ENCODE assay signal across 1 cellular context in the genomic region with DNA sequence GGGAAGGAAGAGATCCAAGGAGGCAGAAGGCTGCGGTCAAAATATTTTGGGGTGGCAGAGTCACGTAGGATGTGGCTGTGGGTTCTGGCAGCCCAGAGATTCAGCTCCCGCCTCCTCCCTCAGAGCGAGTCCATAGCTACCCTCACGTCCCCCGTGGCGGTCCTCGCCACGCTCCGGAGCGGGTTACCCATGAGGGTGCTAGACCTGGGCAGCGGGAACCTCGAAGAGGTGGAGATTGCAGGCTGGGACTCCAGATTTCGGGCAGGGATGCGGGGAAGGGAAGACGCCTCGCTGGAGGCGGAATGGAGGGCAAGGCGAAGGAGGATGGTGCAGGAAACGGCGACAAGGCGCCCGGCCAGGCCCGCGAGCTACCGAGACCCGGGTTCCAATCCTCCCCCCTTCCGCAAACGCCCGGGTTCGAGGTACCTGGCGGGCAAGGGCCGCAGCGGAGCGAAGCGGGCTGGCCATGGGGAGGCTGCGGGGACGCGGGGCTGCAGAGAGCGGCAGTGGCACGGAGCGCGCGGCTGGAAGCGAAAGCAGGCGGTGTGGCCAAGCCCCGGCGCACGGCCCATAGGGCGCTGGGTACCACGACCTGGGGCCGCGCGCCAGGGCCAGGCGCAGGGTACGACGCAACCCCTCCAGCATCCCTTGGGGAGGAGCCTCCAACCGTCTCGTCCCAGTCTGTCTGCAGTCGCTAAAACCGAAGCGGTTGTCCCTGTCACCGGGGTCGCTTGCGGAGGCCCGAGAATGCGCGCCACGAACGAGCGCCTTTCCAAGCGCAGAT.
A peak's percentile ranks its signal among the peaks of the same experiment; 100 is the strongest.
TF ChIP-seq lines count a peak whose summit lies in the region.

No MANE protein-coding gene starts in this region.

TF ChIP-seq in GM12878, 131 proteins besides CTCF, POLR2A, EP300 and RAD21 (continued from another document and continues in another):
- no peak for TF ChIP-seq SREBF1 (IDR thresholded peaks at IDR 0.05; ENCODE audit: low read length)
- 0 out of 2 replicates have a peak, but pooled peaks have one; percentile 67 for TF ChIP-seq HDAC2 (IDR thresholded peaks at IDR 0.05)
- TF ChIP-seq, protein P1, sequence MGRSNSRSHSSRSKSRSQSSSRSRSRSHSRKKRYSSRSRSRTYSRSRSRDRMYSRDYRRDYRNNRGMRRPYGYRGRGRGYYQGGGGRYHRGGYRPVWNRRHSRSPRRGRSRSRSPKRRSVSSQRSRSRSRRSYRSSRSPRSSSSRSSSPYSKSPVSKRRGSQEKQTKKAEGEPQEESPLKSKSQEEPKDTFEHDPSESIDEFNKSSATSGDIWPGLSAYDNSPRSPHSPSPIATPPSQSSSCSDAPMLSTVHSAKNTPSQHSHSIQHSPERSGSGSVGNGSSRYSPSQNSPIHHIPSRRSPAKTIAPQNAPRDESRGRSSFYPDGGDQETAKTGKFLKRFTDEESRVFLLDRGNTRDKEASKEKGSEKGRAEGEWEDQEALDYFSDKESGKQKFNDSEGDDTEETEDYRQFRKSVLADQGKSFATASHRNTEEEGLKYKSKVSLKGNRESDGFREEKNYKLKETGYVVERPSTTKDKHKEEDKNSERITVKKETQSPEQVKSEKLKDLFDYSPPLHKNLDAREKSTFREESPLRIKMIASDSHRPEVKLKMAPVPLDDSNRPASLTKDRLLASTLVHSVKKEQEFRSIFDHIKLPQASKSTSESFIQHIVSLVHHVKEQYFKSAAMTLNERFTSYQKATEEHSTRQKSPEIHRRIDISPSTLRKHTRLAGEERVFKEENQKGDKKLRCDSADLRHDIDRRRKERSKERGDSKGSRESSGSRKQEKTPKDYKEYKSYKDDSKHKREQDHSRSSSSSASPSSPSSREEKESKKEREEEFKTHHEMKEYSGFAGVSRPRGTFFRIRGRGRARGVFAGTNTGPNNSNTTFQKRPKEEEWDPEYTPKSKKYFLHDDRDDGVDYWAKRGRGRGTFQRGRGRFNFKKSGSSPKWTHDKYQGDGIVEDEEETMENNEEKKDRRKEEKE (IDR thresholded peaks at IDR 0.05), result no peak
- TF ChIP-seq, protein P2, sequence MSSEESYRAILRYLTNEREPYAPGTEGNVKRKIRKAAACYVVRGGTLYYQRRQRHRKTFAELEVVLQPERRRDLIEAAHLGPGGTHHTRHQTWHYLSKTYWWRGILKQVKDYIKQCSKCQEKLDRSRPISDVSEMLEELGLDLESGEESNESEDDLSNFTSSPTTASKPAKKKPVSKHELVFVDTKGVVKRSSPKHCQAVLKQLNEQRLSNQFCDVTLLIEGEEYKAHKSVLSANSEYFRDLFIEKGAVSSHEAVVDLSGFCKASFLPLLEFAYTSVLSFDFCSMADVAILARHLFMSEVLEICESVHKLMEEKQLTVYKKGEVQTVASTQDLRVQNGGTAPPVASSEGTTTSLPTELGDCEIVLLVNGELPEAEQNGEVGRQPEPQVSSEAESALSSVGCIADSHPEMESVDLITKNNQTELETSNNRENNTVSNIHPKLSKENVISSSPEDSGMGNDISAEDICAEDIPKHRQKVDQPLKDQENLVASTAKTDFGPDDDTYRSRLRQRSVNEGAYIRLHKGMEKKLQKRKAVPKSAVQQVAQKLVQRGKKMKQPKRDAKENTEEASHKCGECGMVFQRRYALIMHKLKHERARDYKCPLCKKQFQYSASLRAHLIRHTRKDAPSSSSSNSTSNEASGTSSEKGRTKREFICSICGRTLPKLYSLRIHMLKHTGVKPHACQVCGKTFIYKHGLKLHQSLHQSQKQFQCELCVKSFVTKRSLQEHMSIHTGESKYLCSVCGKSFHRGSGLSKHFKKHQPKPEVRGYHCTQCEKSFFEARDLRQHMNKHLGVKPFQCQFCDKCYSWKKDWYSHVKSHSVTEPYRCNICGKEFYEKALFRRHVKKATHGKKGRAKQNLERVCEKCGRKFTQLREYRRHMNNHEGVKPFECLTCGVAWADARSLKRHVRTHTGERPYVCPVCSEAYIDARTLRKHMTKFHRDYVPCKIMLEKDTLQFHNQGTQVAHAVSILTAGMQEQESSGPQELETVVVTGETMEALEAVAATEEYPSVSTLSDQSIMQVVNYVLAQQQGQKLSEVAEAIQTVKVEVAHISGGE (CRISPR knock-in tag; IDR thresholded peaks at IDR 0.05), result no peak
- TF ChIP-seq, protein P3, sequence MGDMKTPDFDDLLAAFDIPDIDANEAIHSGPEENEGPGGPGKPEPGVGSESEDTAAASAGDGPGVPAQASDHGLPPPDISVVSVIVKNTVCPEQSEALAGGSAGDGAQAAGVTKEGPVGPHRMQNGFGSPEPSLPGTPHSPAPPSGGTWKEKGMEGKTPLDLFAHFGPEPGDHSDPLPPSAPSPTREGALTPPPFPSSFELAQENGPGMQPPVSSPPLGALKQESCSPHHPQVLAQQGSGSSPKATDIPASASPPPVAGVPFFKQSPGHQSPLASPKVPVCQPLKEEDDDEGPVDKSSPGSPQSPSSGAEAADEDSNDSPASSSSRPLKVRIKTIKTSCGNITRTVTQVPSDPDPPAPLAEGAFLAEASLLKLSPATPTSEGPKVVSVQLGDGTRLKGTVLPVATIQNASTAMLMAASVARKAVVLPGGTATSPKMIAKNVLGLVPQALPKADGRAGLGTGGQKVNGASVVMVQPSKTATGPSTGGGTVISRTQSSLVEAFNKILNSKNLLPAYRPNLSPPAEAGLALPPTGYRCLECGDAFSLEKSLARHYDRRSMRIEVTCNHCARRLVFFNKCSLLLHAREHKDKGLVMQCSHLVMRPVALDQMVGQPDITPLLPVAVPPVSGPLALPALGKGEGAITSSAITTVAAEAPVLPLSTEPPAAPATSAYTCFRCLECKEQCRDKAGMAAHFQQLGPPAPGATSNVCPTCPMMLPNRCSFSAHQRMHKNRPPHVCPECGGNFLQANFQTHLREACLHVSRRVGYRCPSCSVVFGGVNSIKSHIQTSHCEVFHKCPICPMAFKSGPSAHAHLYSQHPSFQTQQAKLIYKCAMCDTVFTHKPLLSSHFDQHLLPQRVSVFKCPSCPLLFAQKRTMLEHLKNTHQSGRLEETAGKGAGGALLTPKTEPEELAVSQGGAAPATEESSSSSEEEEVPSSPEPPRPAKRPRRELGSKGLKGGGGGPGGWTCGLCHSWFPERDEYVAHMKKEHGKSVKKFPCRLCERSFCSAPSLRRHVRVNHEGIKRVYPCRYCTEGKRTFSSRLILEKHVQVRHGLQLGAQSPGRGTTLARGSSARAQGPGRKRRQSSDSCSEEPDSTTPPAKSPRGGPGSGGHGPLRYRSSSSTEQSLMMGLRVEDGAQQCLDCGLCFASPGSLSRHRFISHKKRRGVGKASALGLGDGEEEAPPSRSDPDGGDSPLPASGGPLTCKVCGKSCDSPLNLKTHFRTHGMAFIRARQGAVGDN (IDR thresholded peaks at IDR 0.05), result no peak
- TF ChIP-seq, protein P4, sequence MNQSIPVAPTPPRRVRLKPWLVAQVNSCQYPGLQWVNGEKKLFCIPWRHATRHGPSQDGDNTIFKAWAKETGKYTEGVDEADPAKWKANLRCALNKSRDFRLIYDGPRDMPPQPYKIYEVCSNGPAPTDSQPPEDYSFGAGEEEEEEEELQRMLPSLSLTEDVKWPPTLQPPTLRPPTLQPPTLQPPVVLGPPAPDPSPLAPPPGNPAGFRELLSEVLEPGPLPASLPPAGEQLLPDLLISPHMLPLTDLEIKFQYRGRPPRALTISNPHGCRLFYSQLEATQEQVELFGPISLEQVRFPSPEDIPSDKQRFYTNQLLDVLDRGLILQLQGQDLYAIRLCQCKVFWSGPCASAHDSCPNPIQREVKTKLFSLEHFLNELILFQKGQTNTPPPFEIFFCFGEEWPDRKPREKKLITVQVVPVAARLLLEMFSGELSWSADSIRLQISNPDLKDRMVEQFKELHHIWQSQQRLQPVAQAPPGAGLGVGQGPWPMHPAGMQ (IDR thresholded peaks at IDR 0.05; ENCODE audit: borderline replicate concordance), result no peak
- TF ChIP-seq, protein P5, sequence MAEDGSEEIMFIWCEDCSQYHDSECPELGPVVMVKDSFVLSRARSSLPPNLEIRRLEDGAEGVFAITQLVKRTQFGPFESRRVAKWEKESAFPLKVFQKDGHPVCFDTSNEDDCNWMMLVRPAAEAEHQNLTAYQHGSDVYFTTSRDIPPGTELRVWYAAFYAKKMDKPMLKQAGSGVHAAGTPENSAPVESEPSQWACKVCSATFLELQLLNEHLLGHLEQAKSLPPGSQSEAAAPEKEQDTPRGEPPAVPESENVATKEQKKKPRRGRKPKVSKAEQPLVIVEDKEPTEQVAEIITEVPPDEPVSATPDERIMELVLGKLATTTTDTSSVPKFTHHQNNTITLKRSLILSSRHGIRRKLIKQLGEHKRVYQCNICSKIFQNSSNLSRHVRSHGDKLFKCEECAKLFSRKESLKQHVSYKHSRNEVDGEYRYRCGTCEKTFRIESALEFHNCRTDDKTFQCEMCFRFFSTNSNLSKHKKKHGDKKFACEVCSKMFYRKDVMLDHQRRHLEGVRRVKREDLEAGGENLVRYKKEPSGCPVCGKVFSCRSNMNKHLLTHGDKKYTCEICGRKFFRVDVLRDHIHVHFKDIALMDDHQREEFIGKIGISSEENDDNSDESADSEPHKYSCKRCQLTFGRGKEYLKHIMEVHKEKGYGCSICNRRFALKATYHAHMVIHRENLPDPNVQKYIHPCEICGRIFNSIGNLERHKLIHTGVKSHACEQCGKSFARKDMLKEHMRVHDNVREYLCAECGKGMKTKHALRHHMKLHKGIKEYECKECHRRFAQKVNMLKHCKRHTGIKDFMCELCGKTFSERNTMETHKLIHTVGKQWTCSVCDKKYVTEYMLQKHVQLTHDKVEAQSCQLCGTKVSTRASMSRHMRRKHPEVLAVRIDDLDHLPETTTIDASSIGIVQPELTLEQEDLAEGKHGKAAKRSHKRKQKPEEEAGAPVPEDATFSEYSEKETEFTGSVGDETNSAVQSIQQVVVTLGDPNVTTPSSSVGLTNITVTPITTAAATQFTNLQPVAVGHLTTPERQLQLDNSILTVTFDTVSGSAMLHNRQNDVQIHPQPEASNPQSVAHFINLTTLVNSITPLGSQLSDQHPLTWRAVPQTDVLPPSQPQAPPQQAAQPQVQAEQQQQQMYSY (CRISPR knock-in tag; IDR thresholded peaks at IDR 0.05), result no peak
- TF ChIP-seq FOS (IDR thresholded peaks at IDR 0.05; ENCODE audit: borderline replicate concordance, extremely low read depth, insufficient read length), result no peak
- TF ChIP-seq, protein P6, sequence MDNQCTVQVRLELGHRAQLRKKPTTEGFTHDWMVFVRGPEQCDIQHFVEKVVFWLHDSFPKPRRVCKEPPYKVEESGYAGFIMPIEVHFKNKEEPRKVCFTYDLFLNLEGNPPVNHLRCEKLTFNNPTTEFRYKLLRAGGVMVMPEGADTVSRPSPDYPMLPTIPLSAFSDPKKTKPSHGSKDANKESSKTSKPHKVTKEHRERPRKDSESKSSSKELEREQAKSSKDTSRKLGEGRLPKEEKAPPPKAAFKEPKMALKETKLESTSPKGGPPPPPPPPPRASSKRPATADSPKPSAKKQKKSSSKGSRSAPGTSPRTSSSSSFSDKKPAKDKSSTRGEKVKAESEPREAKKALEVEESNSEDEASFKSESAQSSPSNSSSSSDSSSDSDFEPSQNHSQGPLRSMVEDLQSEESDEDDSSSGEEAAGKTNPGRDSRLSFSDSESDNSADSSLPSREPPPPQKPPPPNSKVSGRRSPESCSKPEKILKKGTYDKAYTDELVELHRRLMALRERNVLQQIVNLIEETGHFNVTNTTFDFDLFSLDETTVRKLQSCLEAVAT (IDR thresholded peaks at IDR 0.05), result no peak
- TF ChIP-seq JUND (IDR thresholded peaks at IDR 0.05; ENCODE audit: low read depth, low read length), result no peak
- no peak for TF ChIP-seq MYB (IDR thresholded peaks at IDR 0.05; ENCODE audit: borderline replicate concordance, low read depth, low read length)
- no peak for TF ChIP-seq NR2F1 (conservative IDR thresholded peaks at IDR 0.05)
- TF ChIP-seq, protein P7, sequence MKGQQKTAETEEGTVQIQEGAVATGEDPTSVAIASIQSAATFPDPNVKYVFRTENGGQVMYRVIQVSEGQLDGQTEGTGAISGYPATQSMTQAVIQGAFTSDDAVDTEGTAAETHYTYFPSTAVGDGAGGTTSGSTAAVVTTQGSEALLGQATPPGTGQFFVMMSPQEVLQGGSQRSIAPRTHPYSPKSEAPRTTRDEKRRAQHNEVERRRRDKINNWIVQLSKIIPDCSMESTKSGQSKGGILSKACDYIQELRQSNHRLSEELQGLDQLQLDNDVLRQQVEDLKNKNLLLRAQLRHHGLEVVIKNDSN (IDR thresholded peaks at IDR 0.05; ENCODE audit: borderline replicate concordance, extremely low read length, insufficient read depth, low read depth, low read length), result no peak
- TF ChIP-seq SRF (IDR thresholded peaks at IDR 0.05; ENCODE audit: low read depth in 2 of 2, low read length in 2 of 2), result no peak
- TF ChIP-seq TCF3 (IDR thresholded peaks at IDR 0.05; ENCODE audit: borderline replicate concordance, insufficient read depth, low read depth, low read length), result no peak
- TF ChIP-seq, protein P8, sequence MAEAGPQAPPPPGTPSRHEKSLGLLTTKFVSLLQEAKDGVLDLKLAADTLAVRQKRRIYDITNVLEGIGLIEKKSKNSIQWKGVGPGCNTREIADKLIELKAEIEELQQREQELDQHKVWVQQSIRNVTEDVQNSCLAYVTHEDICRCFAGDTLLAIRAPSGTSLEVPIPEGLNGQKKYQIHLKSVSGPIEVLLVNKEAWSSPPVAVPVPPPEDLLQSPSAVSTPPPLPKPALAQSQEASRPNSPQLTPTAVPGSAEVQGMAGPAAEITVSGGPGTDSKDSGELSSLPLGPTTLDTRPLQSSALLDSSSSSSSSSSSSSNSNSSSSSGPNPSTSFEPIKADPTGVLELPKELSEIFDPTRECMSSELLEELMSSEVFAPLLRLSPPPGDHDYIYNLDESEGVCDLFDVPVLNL (IDR thresholded peaks at IDR 0.05; ENCODE audit: low read depth, low read length), result no peak
- no peak for TF ChIP-seq ATF7 (IDR thresholded peaks at IDR 0.05; ENCODE audit: low read depth)
- TF ChIP-seq HSF1 (IDR thresholded peaks at IDR 0.05; ENCODE audit: low read depth, low read length), result no peak
- TF ChIP-seq, protein P9, sequence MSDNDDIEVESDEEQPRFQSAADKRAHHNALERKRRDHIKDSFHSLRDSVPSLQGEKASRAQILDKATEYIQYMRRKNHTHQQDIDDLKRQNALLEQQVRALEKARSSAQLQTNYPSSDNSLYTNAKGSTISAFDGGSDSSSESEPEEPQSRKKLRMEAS (IDR thresholded peaks at IDR 0.05; ENCODE audit: low read depth, low read length), result no peak
- no peak for TF ChIP-seq HCFC1 (IDR thresholded peaks at IDR 0.05; ENCODE audit: low read length)
- no peak for TF ChIP-seq ESRRA (IDR thresholded peaks at IDR 0.05; ENCODE audit: low read length)
- TF ChIP-seq RB1 (IDR thresholded peaks at IDR 0.05; ENCODE audit: borderline replicate concordance), result no peak
- TF ChIP-seq MXI1 (IDR thresholded peaks at IDR 0.05; ENCODE audit: low read depth, low read length), result no peak
- TF ChIP-seq FOXM1 (IDR thresholded peaks at IDR 0.05; ENCODE audit: low read depth, low read length), result no peak
- no peak for TF ChIP-seq BCL11A (IDR thresholded peaks at IDR 0.05; ENCODE audit: low read depth, low read length)
- no peak for TF ChIP-seq NFXL1 (IDR thresholded peaks at IDR 0.05; ENCODE audit: borderline replicate concordance)
- no peak for TF ChIP-seq SPI1 (IDR thresholded peaks at IDR 0.05; ENCODE audit: borderline replicate concordance, insufficient read depth, low read depth, low read length)
- no peak for TF ChIP-seq STAT3 (IDR thresholded peaks at IDR 0.05; ENCODE audit: low read depth, low read length)
- TF ChIP-seq HDGF (IDR thresholded peaks at IDR 0.05), result 0 out of 2 replicates have a peak, but pooled peaks have one; percentile 21
- no peak for TF ChIP-seq YY1 (IDR thresholded peaks at IDR 0.05; ENCODE audit: low read depth, low read length)
- no peak for TF ChIP-seq CREM (IDR thresholded peaks at IDR 0.05; ENCODE audit: low read depth)
